In genomic region chr2:9951272-9951521, GRCh38 we compare ENCODE assay signal across 8 cellular contexts. TPM values are rescaled to one million over a fixed set of nuclear protein-coding genes. Genes with fewer than 3 reads are reported as not detected.
DNase-seq lines count a peak whose midpoint lies in the region; ATAC-seq and TF ChIP-seq lines count a peak whose summit lies in the region.

No MANE protein-coding gene starts in this region.

- H3K9me3 ChIP-seq in SJSA1 (replicated peaks) = no peaks in the 10 kb centered on the region

- peaks cover 37% of the 10 kb centered on the region for H3K4me1 ChIP-seq in SJSA1 (replicated peaks)

- no peaks in the 10 kb centered on the region for H3K27me3 ChIP-seq in SJSA1 (replicated peaks)

- H3K4me3 ChIP-seq in GM12864 (ENCODE audit: low read depth, low read length) (peak overlapping the region; percentile 64), SJSA1 (peak overlapping the region; percentile 90), fibroblast of pulmonary artery (replicated peaks; ENCODE audit: low read depth, low read length) (peak overlapping the region; percentile 45), skeletal muscle cell (ENCODE audit: low read depth, low read length) (peak overlapping the region; percentile 52)

- no peak for DNase-seq in GM12864 (ENCODE audit: low read depth)
- DNase-seq in SJSA1 (ENCODE audit: low read depth in 1 of 2, low spot score in 2 of 2) = no peak
- DNase-seq in fibroblast of pulmonary artery (ENCODE audit: low read depth) = no peak
- no peak for DNase-seq in skeletal muscle cell (ENCODE audit: low read depth)
- DNase-seq in NCI-H69 (lab: John Stamatoyannopoulos, UW) = no peak
- no peak for DNase-seq in iPS-NIHi7 (ENCODE audit: extremely low spot score)
- no peak for DNase-seq in HuH-7 (ENCODE audit: low spot score)

- H3K27ac ChIP-seq in SJSA1 = no peak overlapping the region

- no peak for ATAC-seq in HG03565 (IDR thresholded peaks at IDR 0.05; ENCODE audit: unreplicated experiment)

- TF ChIP-seq CTCF in GM12864 (IDR thresholded peaks at IDR 0.05; ENCODE audit: low read depth, low read length, missing control alignments) (no peak), fibroblast of pulmonary artery (IDR thresholded peaks at IDR 0.05; ENCODE audit: low read length, missing control alignments) (no peak)

- no peaks in the 10 kb centered on the region for H3K36me3 ChIP-seq in SJSA1

RNA-seq across cellular contexts. Expression of gene GRHL1, which starts 0.3 kb away (rescaled TPM):
- 1.3 and 2.3 TPM in 2 replicates for total RNA-seq in SJSA1 (2014; rRNA removed; shearing (Covaris generic))
